In genomic region chr7:131058561-131059288, GRCh38 we compare ENCODE assay signal across 7 cellular contexts.
DNase-seq lines count a peak whose midpoint lies in the region; ATAC-seq and TF ChIP-seq lines count a peak whose summit lies in the region.
"Not testable (repeated sequence)": the region's sequence is repeated elsewhere in the genome, so short reads cannot be mapped to it uniquely, and the experiment has no call there.

No MANE protein-coding gene starts in this region.

- H3K9me3 ChIP-seq in CD8-positive, alpha-beta memory T cell (ENCODE audit: low read length); lower lobe of right lung; psoas muscle: not testable (repeated sequence)

- H3K27me3 ChIP-seq in CD8-positive, alpha-beta memory T cell (ENCODE audit: insufficient read depth, low read length, poor library complexity, severe bottlenecking); lower lobe of right lung (ENCODE audit: low read depth); psoas muscle (ENCODE audit: insufficient read depth in 3 of 3, low read length in 2 of 3): not testable (repeated sequence)

- peak overlapping the region in 7 of 8 donors; percentile 89 to 97 (median 94) for H3K27ac Mint-ChIP-seq in CD8-positive, alpha-beta memory T cell
- H3K27ac Mint-ChIP-seq in T-cell = peak overlapping the region; percentile 93 to 99
- H3K27ac Mint-ChIP-seq in activated CD4-positive, alpha-beta memory T cell treated with anti-CD3 and anti-CD28 coated beads, Interleukin-2, amount 10 ng/mL, durations not matched to agents 7 days and 5 days = peak overlapping the region; percentile 96
- H3K27ac Mint-ChIP-seq in activated naive CD4-positive, alpha-beta T cell treated with anti-CD3 and anti-CD28 coated beads, Interleukin-2, amount 50 U/mL, for 24 hours = peak overlapping the region; percentile 70
- peak overlapping the region; percentile 79 for H3K27ac Mint-ChIP-seq in dendritic cell treated with granulocyte-macrophage colony-stimulating factor and Interleukin-4, amounts not matched to agents 40 ng/mL and 50 ng/mL, for 4 days

- H3K4me3 Mint-ChIP-seq in CD8-positive, alpha-beta memory T cell = peak overlapping the region in 6 of 7 donors; percentile 38 to 88 (median 68)
- H3K4me3 Mint-ChIP-seq in T-cell = peak overlapping the region in 1 of 3 donors; percentile 80
- H3K4me3 Mint-ChIP-seq in activated CD4-positive, alpha-beta memory T cell treated with anti-CD3 and anti-CD28 coated beads, Interleukin-2, amount 10 ng/mL, durations not matched to agents 7 days and 5 days; activated naive CD4-positive, alpha-beta T cell treated with anti-CD3 and anti-CD28 coated beads, Interleukin-2, amount 50 U/mL, for 24 hours; dendritic cell treated with granulocyte-macrophage colony-stimulating factor and Interleukin-4, amounts not matched to agents 40 ng/mL and 50 ng/mL, for 4 days: not testable (repeated sequence)

- H3K27me3 Mint-ChIP-seq in CD8-positive, alpha-beta memory T cell = peaks cover 0 to 12% of the 10 kb centered on the region in 2 donors
- not testable (repeated sequence) for H3K27me3 Mint-ChIP-seq in T-cell; activated CD4-positive, alpha-beta memory T cell treated with anti-CD3 and anti-CD28 coated beads, Interleukin-2, amount 10 ng/mL, durations not matched to agents 7 days and 5 days; activated naive CD4-positive, alpha-beta T cell treated with anti-CD3 and anti-CD28 coated beads, Interleukin-2, amount 50 U/mL, for 24 hours; dendritic cell treated with granulocyte-macrophage colony-stimulating factor and Interleukin-4, amounts not matched to agents 40 ng/mL and 50 ng/mL, for 4 days

- H3K27ac ChIP-seq in CD8-positive, alpha-beta memory T cell (ENCODE audit: low read depth, low read length) = not testable (repeated sequence)
- H3K27ac ChIP-seq in lower lobe of right lung = peak overlapping the region; percentile 79
- peak overlapping the region; percentile 60 for H3K27ac ChIP-seq in psoas muscle

- H3K4me1 ChIP-seq in CD8-positive, alpha-beta memory T cell (ENCODE audit: insufficient read depth, low read length) = peaks cover 82% of the 10 kb centered on the region
- H3K4me1 ChIP-seq in lower lobe of right lung (peaks cover 78% of the 10 kb centered on the region), psoas muscle (peaks cover 51% of the 10 kb centered on the region)

- ATAC-seq in T-cell (replicated peaks in 1 of 4); lower lobe of right lung: not testable (repeated sequence)
- peak in 3 of 4 donors; percentile 15 to 24 (median 18) for ATAC-seq in psoas muscle

- H3K9me3 Mint-ChIP-seq in CD8-positive, alpha-beta memory T cell; T-cell; activated CD4-positive, alpha-beta memory T cell treated with anti-CD3 and anti-CD28 coated beads, Interleukin-2, amount 10 ng/mL, durations not matched to agents 7 days and 5 days; activated naive CD4-positive, alpha-beta T cell treated with anti-CD3 and anti-CD28 coated beads, Interleukin-2, amount 50 U/mL, for 24 hours; dendritic cell treated with granulocyte-macrophage colony-stimulating factor and Interleukin-4, amounts not matched to agents 40 ng/mL and 50 ng/mL, for 4 days: not testable (repeated sequence)

- POLR2A ChIA-PET in CD8-positive, alpha-beta memory T cell (lab: Charles Lee) = interaction anchor here (1.2 kb wide), 1 partner anchor 48 kb away, joined by 4 read pairs; no protein-coding TSS in a partner anchor
- POLR2A ChIA-PET in T-cell (lab: Charles Lee) = interaction anchor here (0.6 to 1.7 kb wide), 7 partner anchors 10 to 146 kb away, joined by 3 to 10 read pairs (median 8); no protein-coding TSS in a partner anchor
- POLR2A ChIA-PET in activated CD4-positive, alpha-beta memory T cell treated with anti-CD3 and anti-CD28 coated beads, Interleukin-2, amount 10 ng/mL, durations not matched to agents 7 days and 5 days (lab: Charles Lee) = interaction anchor here (0.8 to 2.2 kb wide), 5 partner anchors 9 to 268 kb away, joined by 3 to 17 read pairs (median 4); partner anchors contain the start of gene MKLN1

- WGBS in psoas muscle, 3 donors = 91 to 94% (median 93%) methylated on average over 31 to 36 of the region's 36 CpGs

- not testable (repeated sequence) for H3K4me3 ChIP-seq in CD8-positive, alpha-beta memory T cell (ENCODE audit: low read length); lower lobe of right lung; psoas muscle

- not testable (repeated sequence) for H3K36me3 ChIP-seq in CD8-positive, alpha-beta memory T cell (ENCODE audit: insufficient read depth, low read length); lower lobe of right lung
- H3K36me3 ChIP-seq in psoas muscle (ENCODE audit: insufficient read depth in 1 of 2, low read depth in 1 of 2) = peaks cover 0 to 28% of the 10 kb centered on the region in 2 donors

- intact Hi-C loops in dendritic cell treated with granulocyte-macrophage colony-stimulating factor and Interleukin-4, amounts not matched to agents 40 ng/mL and 50 ng/mL, for 4 days (cut with micrococcal nuclease); lower lobe of right lung (cut with DNase I); psoas muscle (cut with DNase I): not testable (repeated sequence)

- H3K36me3 Mint-ChIP-seq in CD8-positive, alpha-beta memory T cell = peaks cover 5 to 54% (median 19%) of the 10 kb centered on the region in 3 donors
- H3K36me3 Mint-ChIP-seq in T-cell = peaks cover 31% of the 10 kb centered on the region
- peaks cover 63% of the 10 kb centered on the region for H3K36me3 Mint-ChIP-seq in activated CD4-positive, alpha-beta memory T cell treated with anti-CD3 and anti-CD28 coated beads, Interleukin-2, amount 10 ng/mL, durations not matched to agents 7 days and 5 days (ENCODE audit: low read depth)
- H3K36me3 Mint-ChIP-seq in activated naive CD4-positive, alpha-beta T cell treated with anti-CD3 and anti-CD28 coated beads, Interleukin-2, amount 50 U/mL, for 24 hours = peaks cover 22% of the 10 kb centered on the region
- peaks cover 43% of the 10 kb centered on the region for H3K36me3 Mint-ChIP-seq in dendritic cell treated with granulocyte-macrophage colony-stimulating factor and Interleukin-4, amounts not matched to agents 40 ng/mL and 50 ng/mL, for 4 days (ENCODE audit: low read depth)

- not testable (repeated sequence) for DNase-seq in CD8-positive, alpha-beta memory T cell; T-cell; activated CD4-positive, alpha-beta memory T cell treated with anti-CD3 and anti-CD28 coated beads, Interleukin-2, amount 10 ng/mL, durations not matched to agents 7 days and 5 days; lower lobe of right lung; psoas muscle

- not testable (repeated sequence) for TF ChIP-seq CTCF in lower lobe of right lung (IDR thresholded peaks at IDR 0.05); psoas muscle (IDR thresholded peaks at IDR 0.05)

- CTCF ChIA-PET in CD8-positive, alpha-beta memory T cell (lab: Charles Lee) = interaction anchor here (0.6 to 2.1 kb wide), 3 partner anchors 11 to 301 kb away, joined by 3 to 12 read pairs (median 3); no protein-coding TSS in a partner anchor
- CTCF ChIA-PET in T-cell (lab: Charles Lee) = interaction anchor here in 1 of 2 donors (0.7 to 2.2 kb wide), 2 partner anchors 10 to 36 kb away, joined by 4 to 10 read pairs; no protein-coding TSS in a partner anchor
- CTCF ChIA-PET in activated CD4-positive, alpha-beta memory T cell treated with anti-CD3 and anti-CD28 coated beads, Interleukin-2, amount 10 ng/mL, durations not matched to agents 7 days and 5 days (lab: Charles Lee) = interaction anchor here (0.7 to 6.5 kb wide), 6 partner anchors 9 to 155 kb away, joined by 3 to 48 read pairs (median 4); no protein-coding TSS in a partner anchor

- peaks cover 68 to 92% (median 86%) of the 10 kb centered on the region in 3 donors for H3K4me1 Mint-ChIP-seq in CD8-positive, alpha-beta memory T cell
- peaks cover 82 to 83% (median 82%) of the 10 kb centered on the region in 3 donors for H3K4me1 Mint-ChIP-seq in T-cell
- H3K4me1 Mint-ChIP-seq in activated CD4-positive, alpha-beta memory T cell treated with anti-CD3 and anti-CD28 coated beads, Interleukin-2, amount 10 ng/mL, durations not matched to agents 7 days and 5 days = peaks cover 52% of the 10 kb centered on the region
- peaks cover 85% of the 10 kb centered on the region for H3K4me1 Mint-ChIP-seq in activated naive CD4-positive, alpha-beta T cell treated with anti-CD3 and anti-CD28 coated beads, Interleukin-2, amount 50 U/mL, for 24 hours
- peaks cover 26% of the 10 kb centered on the region for H3K4me1 Mint-ChIP-seq in dendritic cell treated with granulocyte-macrophage colony-stimulating factor and Interleukin-4, amounts not matched to agents 40 ng/mL and 50 ng/mL, for 4 days (ENCODE audit: low read depth)
